13 cellular contexts compared by ENCODE assay signal in the genomic region with DNA sequence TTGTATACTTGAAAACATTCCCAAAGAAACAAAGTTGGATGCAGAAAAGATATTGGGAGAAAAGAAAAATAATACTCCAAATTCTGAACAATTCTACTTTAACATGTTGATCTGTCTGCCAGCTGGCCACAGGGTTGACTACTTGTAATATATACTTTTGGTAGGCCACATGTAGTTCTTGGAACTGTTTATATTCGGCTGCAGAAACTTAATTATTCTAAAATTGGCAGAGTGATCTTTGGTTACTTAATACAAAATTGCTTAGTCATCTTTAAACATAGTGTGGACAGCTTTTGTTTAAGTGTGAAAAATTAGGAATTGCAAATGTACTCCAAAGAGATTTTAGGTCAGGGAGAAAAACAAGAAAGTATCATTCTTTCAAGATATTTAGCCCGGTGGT.
DNase-seq lines count a peak whose midpoint lies in the region; ATAC-seq, FAIRE-seq and TF ChIP-seq lines count a peak whose summit lies in the region.
"Had no signal": no experiment of that assay in that cellular context is flagged by ENCODE, and none has a peak within 500 bp of the region (broad histone marks: within the 10 kb centered on the region; RNA-seq: fewer than 3 reads in every experiment).

No MANE protein-coding gene starts in this region.

- peaks cover 88% of the 10 kb centered on the region for H4K20me1 ChIP-seq in astrocyte (ENCODE audit: insufficient read depth, low read length)

- peaks cover 22% of the 10 kb centered on the region for H3K4me1 ChIP-seq in astrocyte (ENCODE audit: insufficient read depth, low read length)
- H3K4me1 ChIP-seq in left ventricle myocardium inferior = peaks cover 78% of the 10 kb centered on the region
- peaks cover 5 to 23% (median 20%) of the 10 kb centered on the region in 5 donors for H3K4me1 ChIP-seq in subcutaneous abdominal adipose tissue (ENCODE audit: control insufficient read depth in 5 of 5, insufficient read depth in 5 of 5, low read length in 5 of 5)

- peak overlapping the region; percentile 56 for H3K4me2 ChIP-seq in astrocyte (ENCODE audit: low read length)

- FAIRE-seq in astrocyte (lab: Jason Lieb, UNC) = no peak
- FAIRE-seq: frontal cortex had no signal

- ATAC-seq in HG02852 (IDR thresholded peaks at IDR 0.05; ENCODE audit: unreplicated experiment) (no peak), HG03457 (IDR thresholded peaks at IDR 0.05; ENCODE audit: unreplicated experiment) (no peak)
- ATAC-seq: Panc1 had no signal

- H2AFZ ChIP-seq in astrocyte (ENCODE audit: low read depth, low read length) = no peak overlapping the region

- H3K9me3 Mint-ChIP-seq in T-helper 2 cell treated with Interferon-gamma antibody and Interleukin-4, amounts not matched to agents 5 μg/mL and 100 μg/mL, for 36 hours = peaks cover 10% of the 10 kb centered on the region
- H3K9me3 Mint-ChIP-seq in astrocyte (ENCODE audit: unreplicated experiment) = no peaks in the 10 kb centered on the region
- H3K9me3 Mint-ChIP-seq: central memory CD8-positive, alpha-beta T cell had no signal

- peaks cover 26% of the 10 kb centered on the region for H3K36me3 Mint-ChIP-seq in T-helper 2 cell treated with Interferon-gamma antibody and Interleukin-4, amounts not matched to agents 5 μg/mL and 100 μg/mL, for 36 hours (ENCODE audit: low read depth)
- peaks cover 27% of the 10 kb centered on the region for H3K36me3 Mint-ChIP-seq in astrocyte (ENCODE audit: low read depth, unreplicated experiment)

- H3K9ac ChIP-seq in astrocyte (ENCODE audit: low read length) = peak overlapping the region; percentile 8
- H3K9ac ChIP-seq in subcutaneous abdominal adipose tissue (ENCODE audit: low read length in 5 of 5) = no peak overlapping the region

- H3K4me3 ChIP-seq in astrocyte (ENCODE audit: insufficient read depth, low read depth, low read length) (no peak overlapping the region), left ventricle myocardium inferior (no peak overlapping the region), subcutaneous abdominal adipose tissue (ENCODE audit: low read depth in 1 of 5, low read length in 5 of 5) (peak overlapping the region in 1 of 5 donors; percentile 12)

- H3K36me3 ChIP-seq in astrocyte (ENCODE audit: insufficient read depth, low read length) = peaks cover 30% of the 10 kb centered on the region
- peaks cover 2% of the 10 kb centered on the region for H3K36me3 ChIP-seq in left ventricle myocardium inferior
- no peaks in the 10 kb centered on the region for H3K36me3 ChIP-seq in subcutaneous abdominal adipose tissue (ENCODE audit: control insufficient read depth in 5 of 5, insufficient read depth in 5 of 5, low read length in 5 of 5)

- peaks cover 33% of the 10 kb centered on the region for H3K4me1 Mint-ChIP-seq in T-helper 2 cell treated with Interferon-gamma antibody and Interleukin-4, amounts not matched to agents 5 μg/mL and 100 μg/mL, for 36 hours (ENCODE audit: low read depth)
- H3K4me1 Mint-ChIP-seq in astrocyte (ENCODE audit: low read depth, unreplicated experiment) = peaks cover 74% of the 10 kb centered on the region
- H3K4me1 Mint-ChIP-seq: central memory CD8-positive, alpha-beta T cell had no signal

- no peaks in the 10 kb centered on the region for H3K9me3 ChIP-seq in astrocyte (ENCODE audit: insufficient read depth, low read depth, low read length)
- no peaks in the 10 kb centered on the region for H3K9me3 ChIP-seq in left ventricle myocardium inferior (replicated peaks)
- no peaks in the 10 kb centered on the region for H3K9me3 ChIP-seq in subcutaneous abdominal adipose tissue (ENCODE audit: control insufficient read depth in 5 of 5, low read length in 5 of 5)

- DNase-seq in T-helper 2 cell treated with Interferon-gamma antibody and Interleukin-4, amounts not matched to agents 5 μg/mL and 100 μg/mL, for 36 hours (ENCODE audit: low spot score) = no peak
- DNase-seq in T-helper 2 cell (no peak), astrocyte (ENCODE audit: low read depth) (peak; percentile 61), left ventricle myocardium inferior (no peak), NCI-H226 (no peak)
- DNase-seq: nucleus accumbens, substantia nigra had no signal

- peak overlapping the region; percentile 73 for H3K27ac Mint-ChIP-seq in T-helper 2 cell treated with Interferon-gamma antibody and Interleukin-4, amounts not matched to agents 5 μg/mL and 100 μg/mL, for 36 hours
- peak overlapping the region; percentile 38 for H3K27ac Mint-ChIP-seq in astrocyte (ENCODE audit: unreplicated experiment)

- H3K27ac ChIP-seq in astrocyte (ENCODE audit: low read depth, low read length) (peak overlapping the region; percentile 29), left ventricle myocardium inferior (replicated peaks) (peak overlapping the region; percentile 66), subcutaneous abdominal adipose tissue (ENCODE audit: low read depth, low read length) (peak overlapping the region; percentile 34)

- H3K27me3 ChIP-seq in astrocyte (ENCODE audit: insufficient read depth, low read length) (no peaks in the 10 kb centered on the region), left ventricle myocardium inferior (ENCODE audit: low read depth) (no peaks in the 10 kb centered on the region), subcutaneous abdominal adipose tissue (ENCODE audit: control insufficient read depth in 5 of 5, insufficient read depth in 4 of 5, low read length in 5 of 5) (no peaks in the 10 kb centered on the region)

- H3K27me3 Mint-ChIP-seq in T-helper 2 cell treated with Interferon-gamma antibody and Interleukin-4, amounts not matched to agents 5 μg/mL and 100 μg/mL, for 36 hours (ENCODE audit: low read depth) = no peaks in the 10 kb centered on the region
- no peaks in the 10 kb centered on the region for H3K27me3 Mint-ChIP-seq in astrocyte (ENCODE audit: low read depth, unreplicated experiment)
- H3K27me3 Mint-ChIP-seq: central memory CD8-positive, alpha-beta T cell had no signal

- intact Hi-C loops in left ventricle myocardium inferior (cut with micrococcal nuclease) = no loop called here

- peak overlapping the region; percentile 56 for H3K4me3 Mint-ChIP-seq in T-helper 2 cell treated with Interferon-gamma antibody and Interleukin-4, amounts not matched to agents 5 μg/mL and 100 μg/mL, for 36 hours
- peak overlapping the region; percentile 4 for H3K4me3 Mint-ChIP-seq in astrocyte (ENCODE audit: unreplicated experiment)
- H3K4me3 Mint-ChIP-seq: central memory CD8-positive, alpha-beta T cell had no signal

- H3K79me2 ChIP-seq in astrocyte (ENCODE audit: insufficient read depth, low read length) = peaks cover 94% of the 10 kb centered on the region

- TF ChIP-seq CTCF in astrocyte (IDR thresholded peaks at IDR 0.05; ENCODE audit: insufficient read depth, low read depth, low read length) = no peak
- TF ChIP-seq CTCF in left ventricle myocardium inferior (IDR thresholded peaks at IDR 0.05; ENCODE audit: borderline replicate concordance) = no peak
